10 cellular contexts compared by ENCODE assay signal in the genomic region with DNA sequence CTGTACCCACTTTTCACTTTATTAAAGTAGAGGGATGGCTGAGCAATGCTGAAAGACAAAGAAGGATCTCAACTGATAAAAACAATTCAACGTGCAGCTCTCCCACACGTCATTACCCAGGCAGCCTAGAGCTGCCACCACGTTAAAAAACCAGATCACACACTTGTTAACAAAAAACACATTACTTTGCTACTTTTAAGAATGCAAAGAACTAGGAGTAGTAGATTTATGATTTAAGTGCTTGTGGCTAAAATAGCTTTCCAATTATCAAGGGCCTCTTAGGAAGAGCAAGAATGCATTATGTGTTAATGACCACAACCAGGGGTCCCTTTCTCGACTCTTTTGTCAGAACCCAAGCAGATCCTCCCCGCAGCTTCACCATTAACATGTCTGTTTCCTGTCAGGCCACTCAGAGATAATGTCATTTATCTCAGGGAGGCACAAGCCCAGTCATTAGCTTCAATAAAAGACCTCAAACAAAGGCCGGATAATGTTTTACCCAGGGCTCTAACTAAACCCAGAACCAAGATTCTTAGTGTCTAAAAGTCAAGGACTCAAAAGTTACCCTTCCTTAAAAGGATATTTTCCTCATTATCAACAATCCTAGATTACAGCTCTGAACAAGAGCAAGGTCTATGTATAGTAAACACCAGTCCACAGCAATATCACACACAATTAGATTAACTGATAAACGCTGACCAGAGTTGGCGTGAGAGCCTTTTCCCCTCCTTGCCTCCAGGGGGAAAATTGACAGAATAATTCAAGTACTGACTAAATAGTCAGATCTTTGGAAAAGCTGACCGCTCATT. TPM values are rescaled to one million over a fixed set of nuclear protein-coding genes. Genes with fewer than 3 reads are reported as not detected.
A peak's percentile ranks its signal among the peaks of the same experiment; 100 is the strongest.
DNase-seq lines count a peak whose midpoint lies in the region; ATAC-seq lines count a peak whose summit lies in the region.
"Had no signal": no experiment of that assay in that cellular context is flagged by ENCODE, and none has a peak within 500 bp of the region (broad histone marks: within the 10 kb centered on the region; RNA-seq: fewer than 3 reads in every experiment).

No MANE protein-coding gene starts in this region.

- no peak for ATAC-seq in GM19023 (IDR thresholded peaks at IDR 0.05; ENCODE audit: unreplicated experiment)

- no peaks in the 10 kb centered on the region for H3K9me3 ChIP-seq in muscle layer of duodenum (ENCODE audit: control insufficient read depth in 1 of 2, low read length in 2 of 2)

- no peaks in the 10 kb centered on the region for H3K36me3 ChIP-seq in muscle layer of duodenum (ENCODE audit: control insufficient read depth in 1 of 2, insufficient read depth in 2 of 2, low read length in 2 of 2)

- peaks cover 21 to 25% of the 10 kb centered on the region in 2 donors for H3K4me1 ChIP-seq in muscle layer of duodenum (ENCODE audit: control insufficient read depth in 1 of 2, insufficient read depth in 2 of 2, low read length in 2 of 2)

- H3K4me3 ChIP-seq in muscle layer of duodenum (ENCODE audit: low read depth in 1 of 2, low read length in 2 of 2), result no peak overlapping the region

- H3K27ac ChIP-seq in caudate nucleus (ENCODE audit: low read depth, low read length) (peak overlapping the region; percentile 14), muscle layer of duodenum (ENCODE audit: low read length) (peak overlapping the region; percentile 32)
- H3K27ac ChIP-seq: KMS-11 had no signal

- no peaks in the 10 kb centered on the region for H3K27me3 ChIP-seq in muscle layer of duodenum (ENCODE audit: low read depth, low read length)

- DNase-seq in DMS153 (lab: John Stamatoyannopoulos, UW) (peak; percentile 52), NCI-H146 (lab: John Stamatoyannopoulos, UW) (peak; percentile 88), caudate nucleus (lab: John Stamatoyannopoulos, UW) (peak in 2 of 61 donors; percentile 17 to 19), AG20443 (ENCODE audit: low spot score) (no peak), LoVo (ENCODE audit: low spot score) (no peak), H4 (ENCODE audit: low spot score) (no peak)
- DNase-seq: aorta had no signal

RNA-seq across cellular contexts. Expression of a gene that starts 7.5 kb away (rescaled TPM):
- 20.8 and 28.0 TPM in 2 replicates for total RNA-seq in H4 (2014; rRNA removed; shearing (Covaris generic))

Comparison
In these comparisons a context has a peak if more than half of its experiments do, and no peak if none do; other contexts are left out.
1. DNase-seq: peak in DMS153 (single experiment) and NCI-H146 (single experiment); none in AG20443 (single experiment), LoVo (single experiment) and H4 (single experiment).